Comparison of ENCODE assay signal across 11 cellular contexts in the genomic region with DNA sequence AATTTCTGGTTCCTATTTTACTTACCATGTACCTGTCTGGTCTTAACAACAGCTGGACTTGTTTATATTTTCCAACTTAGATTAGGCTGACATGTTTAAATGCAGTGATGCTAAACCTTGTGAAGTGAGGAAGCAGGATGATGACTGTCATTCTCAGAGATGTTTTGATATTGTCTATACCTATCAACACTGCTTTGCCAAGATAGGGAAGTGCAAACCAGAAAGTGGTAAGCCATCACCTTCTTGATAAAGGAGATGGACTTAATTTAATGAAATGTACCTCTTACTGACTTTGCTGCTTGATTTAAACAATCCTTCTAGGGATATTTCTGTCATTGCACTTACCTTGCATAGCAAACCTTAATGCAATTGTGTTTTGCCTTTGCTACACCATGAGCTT. TPM values are rescaled to one million over a fixed set of nuclear protein-coding genes. Genes with fewer than 3 reads are reported as not detected.
DNase-seq lines count a peak whose midpoint lies in the region; ATAC-seq and TF ChIP-seq lines count a peak whose summit lies in the region.
"Had no signal": no experiment of that assay in that cellular context is flagged by ENCODE, and none has a peak within 500 bp of the region (broad histone marks: within the 10 kb centered on the region; RNA-seq: fewer than 3 reads in every experiment).

No MANE protein-coding gene starts in this region.

- no peak for TF ChIP-seq CTCF in RWPE2 (IDR thresholded peaks at IDR 0.05; ENCODE audit: poor library complexity, severe bottlenecking)
- TF ChIP-seq CTCF in epithelial cell of esophagus (IDR thresholded peaks at IDR 0.05; ENCODE audit: insufficient read depth, low read depth, low read length, missing control alignments), result no peak
- no peak for TF ChIP-seq CTCF in spleen (IDR thresholded peaks at IDR 0.05 in 8 of 11, conservative IDR thresholded peaks at IDR 0.05 in 3 of 11)

- H3K4me3 ChIP-seq in RWPE2 (ENCODE audit: severe bottlenecking) (peak overlapping the region; percentile 61), epithelial cell of esophagus (ENCODE audit: low read length) (peak overlapping the region; percentile 1), spleen (peak overlapping the region in 5 of 8 donors; percentile 4 to 96 (median 95))

- CTCF ChIA-PET in activated CD4-positive, alpha-beta T cell treated with anti-CD3 and anti-CD28 coated beads for 36 hours (lab: Charles Lee), result no interaction called here

- H3K27ac Mint-ChIP-seq in activated CD4-positive, alpha-beta T cell treated with anti-CD3 and anti-CD28 coated beads for 36 hours, result no peak overlapping the region
- peak overlapping the region in 1 of 2 donors; percentile 32 for H3K27ac Mint-ChIP-seq in effector memory CD8-positive, alpha-beta T cell
- H3K27ac Mint-ChIP-seq: CD14-positive monocyte had no signal

- H3K36me3 ChIP-seq in RWPE2 (ENCODE audit: low read depth), result peaks cover 27% of the 10 kb centered on the region
- H3K36me3 ChIP-seq in spleen, result peaks cover 0 to 16% (median 0%) of the 10 kb centered on the region in 6 donors
- H3K36me3 ChIP-seq: upper lobe of left lung had no signal

- ATAC-seq in activated CD4-positive, alpha-beta T cell treated with anti-CD3 and anti-CD28 coated beads for 36 hours, result no peak
- ATAC-seq in RWPE2 (ENCODE audit: low read depth) (no peak), GM18909 (IDR thresholded peaks at IDR 0.05; ENCODE audit: poor library complexity, unreplicated experiment) (no peak)
- ATAC-seq in effector memory CD8-positive, alpha-beta T cell (replicated peaks), result no peak

- H3K27me3 Mint-ChIP-seq in activated CD4-positive, alpha-beta T cell treated with anti-CD3 and anti-CD28 coated beads for 36 hours, result peaks cover 2% of the 10 kb centered on the region
- no peaks in the 10 kb centered on the region for H3K27me3 Mint-ChIP-seq in effector memory CD8-positive, alpha-beta T cell

- TF ChIP-seq POLR2A in spleen (IDR thresholded peaks at IDR 0.05), result no peak
- no peak for TF ChIP-seq POLR2A in erythroblast (IDR thresholded peaks at IDR 0.05; ENCODE audit: low read length)

- H3K27ac ChIP-seq in RWPE2 (ENCODE audit: poor library complexity, severe bottlenecking), result peak overlapping the region; percentile 75
- peak overlapping the region in 4 of 8 donors; percentile 85 to 90 (median 88) for H3K27ac ChIP-seq in spleen

- peak overlapping the region; percentile 62 for H3K4me3 Mint-ChIP-seq in activated CD4-positive, alpha-beta T cell treated with anti-CD3 and anti-CD28 coated beads for 36 hours
- H3K4me3 Mint-ChIP-seq in effector memory CD8-positive, alpha-beta T cell, result peak overlapping the region in 1 of 2 donors; percentile 41
- H3K4me3 Mint-ChIP-seq: CD14-positive monocyte had no signal

- H3K27me3 ChIP-seq in RWPE2 (ENCODE audit: insufficient read depth, poor library complexity, severe bottlenecking) (no peaks in the 10 kb centered on the region), spleen (replicated peaks in 1 of 7) (peaks cover 0 to 5% (median 0%) of the 10 kb centered on the region in 7 donors)
- H3K27me3 ChIP-seq: upper lobe of left lung had no signal

- DNase-seq in activated CD4-positive, alpha-beta T cell treated with anti-CD3 and anti-CD28 coated beads for 36 hours, result no peak
- no peak for DNase-seq in activated CD4-positive, alpha-beta T cell treated with anti-CD3 and anti-CD28 coated beads for 1 hour
- DNase-seq in RWPE2 (ENCODE audit: low spot score) (no peak), epithelial cell of esophagus (ENCODE audit: low read depth) (no peak), spleen (no peak), erythroblast (lab: John Stamatoyannopoulos, UW) (no peak)
- DNase-seq in effector memory CD8-positive, alpha-beta T cell, result no peak
- DNase-seq: T1000, upper lobe of left lung had no signal

- H3K4me1 ChIP-seq in RWPE2 (ENCODE audit: insufficient read depth, poor library complexity, severe bottlenecking) (peaks cover 20% of the 10 kb centered on the region), spleen (peaks cover 16 to 49% (median 34%) of the 10 kb centered on the region in 6 donors)

- H3K4me1 Mint-ChIP-seq in activated CD4-positive, alpha-beta T cell treated with anti-CD3 and anti-CD28 coated beads for 36 hours, result peaks cover 20% of the 10 kb centered on the region
- H3K4me1 Mint-ChIP-seq in effector memory CD8-positive, alpha-beta T cell (ENCODE audit: low read depth in 2 of 2), result peaks cover 26 to 28% of the 10 kb centered on the region in 2 donors

- intact Hi-C loops in activated CD4-positive, alpha-beta T cell treated with anti-CD3 and anti-CD28 coated beads for 36 hours (cut with DNase I, micrococcal nuclease), result loop anchor here in 1 of 2 experiments (5.0 kb wide), 2 partner anchors 47 to 427 kb away; no protein-coding TSS in a partner anchor
- intact Hi-C loops in spleen (cut with DNase I; ENCODE audit: low total_unique reads), result no loop called here

- no peaks in the 10 kb centered on the region for H3K9me3 Mint-ChIP-seq in activated CD4-positive, alpha-beta T cell treated with anti-CD3 and anti-CD28 coated beads for 36 hours (ENCODE audit: low read depth)
- no peaks in the 10 kb centered on the region for H3K9me3 Mint-ChIP-seq in effector memory CD8-positive, alpha-beta T cell
- H3K9me3 Mint-ChIP-seq: CD14-positive monocyte had no signal

- POLR2A ChIA-PET in activated CD4-positive, alpha-beta T cell treated with anti-CD3 and anti-CD28 coated beads for 36 hours (lab: Charles Lee), result no interaction called here

- H3K9me3 ChIP-seq in RWPE2 (ENCODE audit: severe bottlenecking), result no peaks in the 10 kb centered on the region
- no peaks in the 10 kb centered on the region for H3K9me3 ChIP-seq in spleen
- H3K9me3 ChIP-seq: upper lobe of left lung had no signal

- H3K36me3 Mint-ChIP-seq in activated CD4-positive, alpha-beta T cell treated with anti-CD3 and anti-CD28 coated beads for 36 hours (ENCODE audit: low read depth), result peaks cover 4% of the 10 kb centered on the region
- H3K36me3 Mint-ChIP-seq in effector memory CD8-positive, alpha-beta T cell (ENCODE audit: insufficient read depth), result peaks cover 7% of the 10 kb centered on the region

RNA-seq across cellular contexts. Expression of a gene that starts 2.2 kb away (rescaled TPM):
- 10 to 100 TPM; 12.7 to 15.1 TPM for total RNA-seq in activated CD4-positive, alpha-beta T cell treated with anti-CD3 and anti-CD28 coated beads for 36 hours
- 10 to 100 TPM; 23.1 to 62.9 (median 56.7) TPM for total RNA-seq in spleen
- polyA plus RNA-seq in spleen, result 10 to 100 TPM in 2 of 3 donors, 1 to 10 TPM in 1; 8.5 to 11.6 (median 10.9) TPM

Comparison
In these comparisons a context has a peak if more than half of its experiments do, and no peak if none do; other contexts are left out.
1. H3K4me3 ChIP-seq: peak in every context shown above with its lines; median percentile 95 in spleen; 61 in RWPE2; 1 in epithelial cell of esophagus.